ENCODE assay signal across 8 cellular contexts in genomic region chr4:40347472-40347871, GRCh38.
"Had no signal": no experiment of that assay in that cellular context is flagged by ENCODE, and none has a peak within 500 bp of the region (broad histone marks: within the 10 kb centered on the region; RNA-seq: fewer than 3 reads in every experiment).

No MANE protein-coding gene starts in this region.

- DNase-seq: GM23248, GOT3, H7, H9, HCEC 1CT, HFFc6 had no signal

- H3K9me3 ChIP-seq: HAP-1 had no signal

- H3K4me3 ChIP-seq: GM23248, GM23338, HAP-1 had no signal

- H3K36me3 ChIP-seq: HAP-1 had no signal

- H3K27ac ChIP-seq: GM23248 had no signal

- H3K4me1 ChIP-seq: HAP-1 had no signal
